Comparison of ENCODE assay signal across 10 cellular contexts in the genomic region with DNA sequence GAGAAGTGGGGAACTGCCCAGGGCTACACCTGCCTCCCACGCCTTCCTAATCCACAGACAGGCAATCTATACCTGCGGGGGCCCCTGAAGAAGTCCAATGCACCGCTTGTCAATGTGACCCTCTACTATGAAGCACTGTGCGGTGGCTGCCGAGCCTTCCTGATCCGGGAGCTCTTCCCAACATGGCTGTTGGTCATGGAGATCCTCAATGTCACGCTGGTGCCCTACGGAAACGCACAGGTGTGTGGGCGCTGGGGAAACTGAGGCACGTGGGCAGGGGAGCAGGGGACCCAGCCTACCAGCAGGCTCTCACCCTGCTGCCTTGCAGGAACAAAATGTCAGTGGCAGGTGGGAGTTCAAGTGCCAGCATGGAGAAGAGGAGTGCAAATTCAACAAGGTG. TPM values are rescaled to one million over a fixed set of nuclear protein-coding genes. Genes with fewer than 3 reads are reported as not detected.
DNase-seq lines count a peak whose midpoint lies in the region; ATAC-seq and TF ChIP-seq lines count a peak whose summit lies in the region.
"Had no signal": no experiment of that assay in that cellular context is flagged by ENCODE, and none has a peak within 500 bp of the region (broad histone marks: within the 10 kb centered on the region; RNA-seq: fewer than 3 reads in every experiment).

No MANE protein-coding gene starts in this region.

- no peak overlapping the region for H3K27ac Mint-ChIP-seq in activated CD8-positive, alpha-beta T cell treated with anti-CD3 and anti-CD28 coated beads for 36 hours

- no peaks in the 10 kb centered on the region for H3K9me3 Mint-ChIP-seq in activated CD8-positive, alpha-beta T cell treated with anti-CD3 and anti-CD28 coated beads for 36 hours

- intact Hi-C loops in heart left ventricle (cut with DNase I): loop anchor here in 1 of 10 donors (5.0 kb wide), 1 partner anchor 63 kb away; no protein-coding TSS in a partner anchor
- intact Hi-C loops in Right ventricle myocardium superior (cut with DNase I): no loop called here
- intact Hi-C loops in activated CD8-positive, alpha-beta T cell treated with anti-CD3 and anti-CD28 coated beads for 36 hours (cut with micrococcal nuclease): no loop called here
- intact Hi-C loops in right lobe of liver (cut with DNase I): no loop called here
- intact Hi-C loops in psoas muscle (cut with DNase I): no loop called here

- 88 to 97% (median 89%) methylated on average over 3 to 11 of the region's 11 CpGs for WGBS in heart left ventricle, 4 donors
- WGBS in right lobe of liver (ENCODE audit: insufficient coverage, low coverage, low lambda C conversion rate, missing lambda C conversion rate): 79% methylated on average over 4 of the region's 11 CpGs
- WGBS in psoas muscle, 3 donors: 74 to 85% (median 81%) methylated on average over 11 of the region's 11 CpGs

- no peak for TF ChIP-seq POLR2A in heart left ventricle (IDR thresholded peaks at IDR 0.05)
- TF ChIP-seq POLR2A in right lobe of liver (IDR thresholded peaks at IDR 0.05): no peak

- H3K4me1 ChIP-seq in heart left ventricle: peaks cover 0 to 73% (median 20%) of the 10 kb centered on the region in 12 donors
- peaks cover 0 to 13% (median 2%) of the 10 kb centered on the region in 4 donors for H3K4me1 ChIP-seq in right lobe of liver
- peaks cover 10% of the 10 kb centered on the region for H3K4me1 ChIP-seq in psoas muscle

- no peak for DNase-seq in heart left ventricle
- no peak for DNase-seq in Right ventricle myocardium superior
- no peak for DNase-seq in activated CD8-positive, alpha-beta T cell treated with anti-CD3 and anti-CD28 coated beads for 36 hours
- no peak for DNase-seq in right lobe of liver
- no peak for DNase-seq in NCI-H748 (lab: John Stamatoyannopoulos, UW; ENCODE audit: unreplicated experiment)
- DNase-seq in foreskin melanocyte: no peak
- DNase-seq in psoas muscle: no peak
- DNase-seq: central memory CD4-positive, alpha-beta T cell had no signal

- H3K36me3 Mint-ChIP-seq in activated CD8-positive, alpha-beta T cell treated with anti-CD3 and anti-CD28 coated beads for 36 hours (ENCODE audit: low read depth): peaks cover 4% of the 10 kb centered on the region

- peaks cover 0 to 42% (median 0%) of the 10 kb centered on the region in 9 donors for H3K36me3 ChIP-seq in heart left ventricle
- no peaks in the 10 kb centered on the region for H3K36me3 ChIP-seq in right lobe of liver
- H3K36me3 ChIP-seq in psoas muscle (ENCODE audit: insufficient read depth in 1 of 2, low read depth in 1 of 2): no peaks in the 10 kb centered on the region

- POLR2A ChIA-PET in activated CD8-positive, alpha-beta T cell treated with anti-CD3 and anti-CD28 coated beads for 36 hours (lab: Charles Lee): interaction anchor here (1.3 kb wide), 1 partner anchor 9 kb away, joined by 5 read pairs; no protein-coding TSS in a partner anchor

- H3K27me3 Mint-ChIP-seq in activated CD8-positive, alpha-beta T cell treated with anti-CD3 and anti-CD28 coated beads for 36 hours: no peaks in the 10 kb centered on the region

- no peaks in the 10 kb centered on the region for H3K27me3 ChIP-seq in heart left ventricle
- no peaks in the 10 kb centered on the region for H3K27me3 ChIP-seq in right lobe of liver
- H3K27me3 ChIP-seq in psoas muscle (ENCODE audit: insufficient read depth in 3 of 3, low read length in 2 of 3): peaks cover 0 to 2% (median 0%) of the 10 kb centered on the region in 3 donors

- CTCF ChIA-PET in activated CD8-positive, alpha-beta T cell treated with anti-CD3 and anti-CD28 coated beads for 36 hours (lab: Charles Lee): interaction anchor here (0.9 to 1.3 kb wide), 4 partner anchors 13 to 62 kb away, joined by 3 to 4 read pairs (median 4); partner anchors contain the start of gene MPV17L2

- no peak for TF ChIP-seq CTCF in heart left ventricle (IDR thresholded peaks at IDR 0.05)
- TF ChIP-seq CTCF in activated CD8-positive, alpha-beta T cell treated with anti-CD3 and anti-CD28 coated beads for 36 hours (IDR thresholded peaks at IDR 0.05): no peak
- no peak for TF ChIP-seq CTCF in right lobe of liver (IDR thresholded peaks at IDR 0.05)
- no peak for TF ChIP-seq CTCF in psoas muscle (IDR thresholded peaks at IDR 0.05)

- ATAC-seq in heart left ventricle (no peak), Right ventricle myocardium superior (ENCODE audit: poor library complexity) (no peak), right lobe of liver (no peak), HG03520 (IDR thresholded peaks at IDR 0.05; ENCODE audit: unreplicated experiment) (no peak), psoas muscle (no peak)
- no peak for ATAC-seq in activated CD8-positive, alpha-beta T cell treated with anti-CD3 and anti-CD28 coated beads for 36 hours

- peaks cover 7% of the 10 kb centered on the region for H3K4me1 Mint-ChIP-seq in activated CD8-positive, alpha-beta T cell treated with anti-CD3 and anti-CD28 coated beads for 36 hours (ENCODE audit: low read depth)

- H3K4me3 ChIP-seq in heart left ventricle (peak overlapping the region in 8 of 12 donors; percentile 61 to 90 (median 73)), right lobe of liver (peak overlapping the region; percentile 59 to 75 (median 72)), psoas muscle (no peak overlapping the region)

- H3K9me3 ChIP-seq in heart left ventricle (no peaks in the 10 kb centered on the region), right lobe of liver (no peaks in the 10 kb centered on the region), psoas muscle (no peaks in the 10 kb centered on the region)

- H3K27ac ChIP-seq in heart left ventricle (peak overlapping the region in 1 of 12 donors; percentile 95), right lobe of liver (peak overlapping the region in 2 of 3 donors; percentile 70 to 82), psoas muscle (no peak overlapping the region)
- H3K27ac ChIP-seq: C4-2B had no signal

- H3K4me3 Mint-ChIP-seq in activated CD8-positive, alpha-beta T cell treated with anti-CD3 and anti-CD28 coated beads for 36 hours: peak overlapping the region; percentile 80

RNA-seq across cellular contexts. Expression of gene IFI30, which starts 1.4 kb away (rescaled TPM):
- total RNA-seq in heart left ventricle (100 to 1,000 TPM in 2 of 9 donors, 10 to 100 TPM in 4, 1 to 10 TPM in 3; 9.0 to 455 (median 15.2) TPM), Right ventricle myocardium superior (23.1 TPM), right lobe of liver (100 to 1,000 TPM in 3 of 6 experiments, 10 to 100 TPM in 3; 54.0 to 205 (median 91.8) TPM), psoas muscle (10 to 100 TPM in 3 of 4 donors, 1 to 10 TPM in 1; 4.3 to 21.5 (median 12.5) TPM)
- polyA plus RNA-seq in heart left ventricle (10 to 100 TPM in 1 of 2 donors, 1 to 10 TPM in 1; 8.9 to 27.1 TPM), psoas muscle (10 to 100 TPM in 1 of 3 donors, 1 to 10 TPM in 2; 1.4 to 11.7 (median 4.7) TPM)
- total RNA-seq in activated CD8-positive, alpha-beta T cell treated with anti-CD3 and anti-CD28 coated beads for 36 hours: 10 to 100 TPM; 21.9 to 22.9 TPM

RNA-seq across cellular contexts. Expression of gene MPV17L2, which starts 18.0 kb away (rescaled TPM):
- total RNA-seq in heart left ventricle (10 to 100 TPM; 10.6 to 37.4 (median 14.8) TPM), Right ventricle myocardium superior (9.4 TPM), right lobe of liver (10 to 100 TPM in 2 of 6 experiments, 1 to 10 TPM in 4; 6.5 to 26.4 (median 7.5) TPM), psoas muscle (10 to 100 TPM in 1 of 4 donors, 1 to 10 TPM in 3; 5.9 to 12.7 (median 8.4) TPM)
- polyA plus RNA-seq in heart left ventricle (10 to 100 TPM; 24.7 to 59.3 TPM), psoas muscle (10 to 100 TPM; 19.9 to 23.3 (median 20.7) TPM)
- 1 to 10 TPM; 8.5 to 9.6 TPM for total RNA-seq in activated CD8-positive, alpha-beta T cell treated with anti-CD3 and anti-CD28 coated beads for 36 hours

RNA-seq across cellular contexts. Expression of gene PIK3R2, which starts 22.0 kb away (rescaled TPM):
- 10 to 100 TPM; 17.9 to 28.6 (median 24.6) TPM for total RNA-seq in heart left ventricle
- polyA plus RNA-seq in heart left ventricle: 1 to 10 TPM; 4.0 to 7.1 TPM
- 20.8 TPM for total RNA-seq in Right ventricle myocardium superior
- total RNA-seq in activated CD8-positive, alpha-beta T cell treated with anti-CD3 and anti-CD28 coated beads for 36 hours: 10 to 100 TPM; 15.0 to 15.8 TPM
- 10 to 100 TPM; 11.1 to 21.4 (median 14.6) TPM for total RNA-seq in right lobe of liver
- 10 to 100 TPM in 3 of 4 donors, 1 to 10 TPM in 1; 8.6 to 20.8 (median 15.0) TPM for total RNA-seq in psoas muscle
- 1 to 10 TPM; 4.6 to 6.0 (median 4.7) TPM for polyA plus RNA-seq in psoas muscle

RNA-seq across cellular contexts. Expression of gene RAB3A, which starts 28.9 kb away (rescaled TPM):
- total RNA-seq in heart left ventricle: 10 to 100 TPM in 8 of 9 donors, 1 to 10 TPM in 1; 6.9 to 39.2 (median 31.5) TPM
- 10 to 100 TPM; 17.2 to 20.1 TPM for polyA plus RNA-seq in heart left ventricle
- 26.7 TPM for total RNA-seq in Right ventricle myocardium superior
- 10 to 100 TPM in 1 of 2 experiments, 1 to 10 TPM in 1; 8.9 to 11.3 TPM for total RNA-seq in activated CD8-positive, alpha-beta T cell treated with anti-CD3 and anti-CD28 coated beads for 36 hours
- 1 to 10 TPM in 3 of 6 experiments, under 1 TPM in 3; 0.81 to 2.6 (median 1.4) TPM for total RNA-seq in right lobe of liver
- total RNA-seq in psoas muscle: 1 to 10 TPM in 2 of 4 donors, under 1 TPM in 2; 0.86 to 3.6 (median 1.5) TPM
- polyA plus RNA-seq in psoas muscle: 1 to 10 TPM in 1 of 3 donors, under 1 TPM in 2; 0.44 to 1.4 (median 0.81) TPM

RNA-seq across cellular contexts. Expression of gene PDE4C, which starts 51.3 kb away (rescaled TPM):
- total RNA-seq in heart left ventricle: 1 to 10 TPM in 5 of 9 donors, under 1 TPM in 3, not detected in 1; 0.16 to 3.6 (median 1.1) TPM
- polyA plus RNA-seq in heart left ventricle: 1 to 10 TPM in 1 of 2 donors, under 1 TPM in 1; 0.82 to 4.6 TPM
- total RNA-seq in Right ventricle myocardium superior: 1.8 TPM
- under 1 TPM in 1 of 2 experiments, not detected in 1; 0.38 TPM for total RNA-seq in activated CD8-positive, alpha-beta T cell treated with anti-CD3 and anti-CD28 coated beads for 36 hours
- 1 to 10 TPM in 1 of 6 experiments, under 1 TPM in 5; 0.25 to 1.1 (median 0.57) TPM for total RNA-seq in right lobe of liver
- 1 to 10 TPM in 1 of 4 donors, under 1 TPM in 3; 0.27 to 2.5 (median 0.86) TPM for total RNA-seq in psoas muscle
- polyA plus RNA-seq in psoas muscle: under 1 TPM; 0.43 to 0.86 (median 0.86) TPM
